Comparison of ENCODE assay signal across 11 cellular contexts in genomic region chr9:121989010-121989409, GRCh38.
DNase-seq lines count a peak whose midpoint lies in the region; ATAC-seq and TF ChIP-seq lines count a peak whose summit lies in the region.
"Had no signal": no experiment of that assay in that cellular context is flagged by ENCODE, and none has a peak within 500 bp of the region (broad histone marks: within the 10 kb centered on the region; RNA-seq: fewer than 3 reads in every experiment).

No MANE protein-coding gene starts in this region.

- H3K27ac ChIP-seq in PC-3 (ENCODE audit: low read length) (no peak overlapping the region), vagina (no peak overlapping the region)

- H3K36me3 Mint-ChIP-seq in progenitor cell of endocrine pancreas (ENCODE audit: insufficient read depth) = no peaks in the 10 kb centered on the region
- H3K36me3 Mint-ChIP-seq in activated T-helper 2 cell treated with anti-CD3 and anti-CD28 coated beads, Interferon-gamma antibody, Interleukin-2, Interleukin-4, amounts not matched to agents 10 μg/mL and 5 μg/mL and 100 μg/mL, durations not matched to agents 14 hours and 24 hours and 36 hours (ENCODE audit: low read depth) = no peaks in the 10 kb centered on the region

- no peaks in the 10 kb centered on the region for H4K20me1 ChIP-seq in PC-3 (ENCODE audit: low read length)

- no peaks in the 10 kb centered on the region for H3K79me2 ChIP-seq in PC-3 (ENCODE audit: low read length)

- peak; percentile 70 for DNase-seq in ELF-1 (ENCODE audit: low read depth, low spot score)
- peak; percentile 33 for DNase-seq in PC-3
- DNase-seq in fibroblast of pulmonary artery (ENCODE audit: low read depth) = peak; percentile 30
- DNase-seq in progenitor cell of endocrine pancreas (ENCODE audit: low spot score, unreplicated experiment) = no peak
- DNase-seq in OCI-M2 (lab: John Stamatoyannopoulos, UW; ENCODE audit: unreplicated experiment) = no peak
- no peak for DNase-seq in vagina (ENCODE audit: extremely low spot score in 2 of 2)
- no peak for DNase-seq in activated T-helper 2 cell treated with anti-CD3 and anti-CD28 coated beads, Interferon-gamma antibody, Interleukin-2, Interleukin-4, amounts not matched to agents 10 μg/mL and 5 μg/mL and 100 μg/mL, durations not matched to agents 14 hours and 24 hours and 36 hours (ENCODE audit: low spot score)
- DNase-seq: activated naive CD4-positive, alpha-beta T cell treated with anti-CD3 and anti-CD28 coated beads for 36 hours; NCI-H1092 treated with DMSO at 0.1 percent for 48 hours; NCI-H774 had no signal

- TF ChIP-seq POLR2A in vagina (IDR thresholded peaks at IDR 0.05) = no peak

- no peak overlapping the region for H3K4me2 ChIP-seq in PC-3 (ENCODE audit: low read length)

- H3F3A ChIP-seq in PC-3 (ENCODE audit: low read length, unreplicated experiment) = no peaks in the 10 kb centered on the region

- H3K9me3 ChIP-seq in PC-3 (ENCODE audit: low read length) (no peaks in the 10 kb centered on the region), vagina (no peaks in the 10 kb centered on the region)

- intact Hi-C loops in PC-3 (cut with micrococcal nuclease) = no loop called here
- intact Hi-C loops in vagina (cut with DNase I) = loop anchor here (10.0 kb wide), 1 partner anchor 234 kb away; no protein-coding TSS in a partner anchor
- intact Hi-C loops in activated T-helper 2 cell treated with anti-CD3 and anti-CD28 coated beads, Interferon-gamma antibody, Interleukin-2, Interleukin-4, amounts not matched to agents 10 μg/mL and 5 μg/mL and 100 μg/mL, durations not matched to agents 14 hours and 24 hours and 36 hours (cut with micrococcal nuclease) = no loop called here

- no TSS peak for BruUV-seq in PC-3 (replicated peaks; lab: Mats Ljungman, UMichigan)

- H3K4me3 Mint-ChIP-seq in progenitor cell of endocrine pancreas (ENCODE audit: low read depth) = no peak overlapping the region
- H3K4me3 Mint-ChIP-seq in activated T-helper 2 cell treated with anti-CD3 and anti-CD28 coated beads, Interferon-gamma antibody, Interleukin-2, Interleukin-4, amounts not matched to agents 10 μg/mL and 5 μg/mL and 100 μg/mL, durations not matched to agents 14 hours and 24 hours and 36 hours (ENCODE audit: low read depth) = no peak overlapping the region
- H3K4me3 Mint-ChIP-seq: activated naive CD4-positive, alpha-beta T cell treated with anti-CD3 and anti-CD28 coated beads for 36 hours had no signal

- no peak overlapping the region for H3K9ac ChIP-seq in PC-3 (ENCODE audit: low read length)

- CTCF ChIA-PET in PC-3 (lab: Charles Lee) = no interaction called here

- peaks cover 12% of the 10 kb centered on the region for H3K27me3 Mint-ChIP-seq in progenitor cell of endocrine pancreas
- no peaks in the 10 kb centered on the region for H3K27me3 Mint-ChIP-seq in activated T-helper 2 cell treated with anti-CD3 and anti-CD28 coated beads, Interferon-gamma antibody, Interleukin-2, Interleukin-4, amounts not matched to agents 10 μg/mL and 5 μg/mL and 100 μg/mL, durations not matched to agents 14 hours and 24 hours and 36 hours (ENCODE audit: low read depth)

- no peaks in the 10 kb centered on the region for H3K9me3 Mint-ChIP-seq in progenitor cell of endocrine pancreas (ENCODE audit: low read depth)
- no peaks in the 10 kb centered on the region for H3K9me3 Mint-ChIP-seq in activated T-helper 2 cell treated with anti-CD3 and anti-CD28 coated beads, Interferon-gamma antibody, Interleukin-2, Interleukin-4, amounts not matched to agents 10 μg/mL and 5 μg/mL and 100 μg/mL, durations not matched to agents 14 hours and 24 hours and 36 hours
- H3K9me3 Mint-ChIP-seq: activated naive CD4-positive, alpha-beta T cell treated with anti-CD3 and anti-CD28 coated beads for 36 hours had no signal

- peak; percentile 38; the same call in 1 of the 2 replicates for ATAC-seq in PC-3
- ATAC-seq in GM18867 (IDR thresholded peaks at IDR 0.05; ENCODE audit: unreplicated experiment) = no peak

- TF ChIP-seq CTCF in PC-3 (conservative IDR thresholded peaks at IDR 0.05; ENCODE audit: low read depth, low read length) (peak; percentile 58), fibroblast of pulmonary artery (IDR thresholded peaks at IDR 0.05; ENCODE audit: low read length, missing control alignments) (peak; percentile 26), progenitor cell of endocrine pancreas (IDR thresholded peaks at IDR 0.05; ENCODE audit: unreplicated experiment) (peak; percentile 45), vagina (IDR thresholded peaks at IDR 0.05) (no peak)

- H3K4me1 ChIP-seq in PC-3 (ENCODE audit: insufficient read depth, low read length) = no peaks in the 10 kb centered on the region
- H3K4me1 ChIP-seq in vagina = no peaks in the 10 kb centered on the region

- no peaks in the 10 kb centered on the region for H3K9me2 ChIP-seq in PC-3 (replicated peaks; ENCODE audit: low read length)

- no peak overlapping the region for H3K4me3 ChIP-seq in PC-3 (ENCODE audit: low read length)
- no peak overlapping the region for H3K4me3 ChIP-seq in fibroblast of pulmonary artery (replicated peaks; ENCODE audit: low read depth, low read length)
- H3K4me3 ChIP-seq in vagina = no peak overlapping the region

- H3K27ac Mint-ChIP-seq in progenitor cell of endocrine pancreas = no peak overlapping the region
- H3K27ac Mint-ChIP-seq in activated T-helper 2 cell treated with anti-CD3 and anti-CD28 coated beads, Interferon-gamma antibody, Interleukin-2, Interleukin-4, amounts not matched to agents 10 μg/mL and 5 μg/mL and 100 μg/mL, durations not matched to agents 14 hours and 24 hours and 36 hours = no peak overlapping the region
- H3K27ac Mint-ChIP-seq: activated naive CD4-positive, alpha-beta T cell treated with anti-CD3 and anti-CD28 coated beads for 36 hours had no signal

- no peaks in the 10 kb centered on the region for H3K27me3 ChIP-seq in PC-3 (ENCODE audit: low read length)
- no peaks in the 10 kb centered on the region for H3K27me3 ChIP-seq in vagina

- POLR2A ChIA-PET in PC-3 (lab: Charles Lee; ENCODE audit: unreplicated experiment) = no interaction called here

- H3K4me1 Mint-ChIP-seq in progenitor cell of endocrine pancreas (ENCODE audit: low read depth) = peaks cover 3% of the 10 kb centered on the region
- H3K4me1 Mint-ChIP-seq in activated T-helper 2 cell treated with anti-CD3 and anti-CD28 coated beads, Interferon-gamma antibody, Interleukin-2, Interleukin-4, amounts not matched to agents 10 μg/mL and 5 μg/mL and 100 μg/mL, durations not matched to agents 14 hours and 24 hours and 36 hours (ENCODE audit: low read depth) = no peaks in the 10 kb centered on the region

- no peak overlapping the region for H2AFZ ChIP-seq in PC-3 (ENCODE audit: low read length)

- H3K36me3 ChIP-seq in PC-3 (ENCODE audit: low read depth, low read length) (no peaks in the 10 kb centered on the region), vagina (no peaks in the 10 kb centered on the region)

Comparison
In these comparisons a context has a peak if more than half of its experiments do, and no peak if none do; other contexts are left out.
1. DNase-seq: peak in ELF-1 (single experiment), PC-3 (single experiment) and fibroblast of pulmonary artery (single experiment); none in progenitor cell of endocrine pancreas (single experiment), OCI-M2 (single experiment), vagina (0 of 2) and activated T-helper 2 cell treated with anti-CD3 and anti-CD28 coated beads, Interferon-gamma antibody, Interleukin-2, Interleukin-4, amounts not matched to agents 10 μg/mL and 5 μg/mL and 100 μg/mL, durations not matched to agents 14 hours and 24 hours and 36 hours (single experiment).
2. CTCF ChIP-seq: peak in PC-3 (single experiment), fibroblast of pulmonary artery (single experiment) and progenitor cell of endocrine pancreas (single experiment); none in vagina (0 of 3).